Comparison of ENCODE assay signal across 11 cellular contexts in the genomic region with DNA sequence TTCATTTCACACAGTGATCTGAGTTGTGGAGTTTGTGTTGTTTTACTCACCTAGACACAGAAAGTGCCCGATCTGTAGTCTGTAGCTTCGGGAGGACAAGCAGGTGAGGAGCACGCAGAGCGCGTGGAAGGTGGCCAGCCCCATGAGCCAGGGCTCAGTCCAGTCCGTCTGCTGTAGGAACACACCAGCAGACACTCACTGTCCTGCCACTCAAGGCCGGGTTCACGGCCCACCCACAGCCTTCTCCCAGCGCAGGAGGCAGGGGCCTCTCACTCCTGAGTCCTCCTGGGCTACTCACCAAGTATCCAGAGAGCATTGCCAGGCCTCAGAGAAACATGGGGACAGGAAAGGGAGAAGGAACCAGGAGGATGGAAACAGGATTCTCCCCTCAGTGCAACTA. TPM values are rescaled to one million over a fixed set of nuclear protein-coding genes. Genes with fewer than 3 reads are reported as not detected.
A peak's percentile ranks its signal among the peaks of the same experiment; 100 is the strongest.
DNase-seq lines count a peak whose midpoint lies in the region; ATAC-seq and TF ChIP-seq lines count a peak whose summit lies in the region.
"Had no signal": no experiment of that assay in that cellular context is flagged by ENCODE, and none has a peak within 500 bp of the region (broad histone marks: within the 10 kb centered on the region; RNA-seq: fewer than 3 reads in every experiment).

No MANE protein-coding gene starts in this region.

- no peaks in the 10 kb centered on the region for H3K27me3 ChIP-seq in SU-DHL-6 (ENCODE audit: low read length)
- H3K27me3 ChIP-seq in HAP-1 (ENCODE audit: low read depth) = no peaks in the 10 kb centered on the region
- H3K27me3 ChIP-seq: ovary had no signal

- peaks cover 52% of the 10 kb centered on the region for H3K79me2 ChIP-seq in SU-DHL-6 (ENCODE audit: insufficient read depth, low read length)

- H3K9me3 Mint-ChIP-seq in activated T-cell treated with anti-CD3 and anti-CD28 coated beads, Interleukin-2, amount 50 U/mL, for 72 hours = no peaks in the 10 kb centered on the region
- no peaks in the 10 kb centered on the region for H3K9me3 Mint-ChIP-seq in stimulated activated naive CD8-positive, alpha-beta T cell treated with anti-CD3 and anti-CD28 coated beads, Interleukin-15, amount 100 ng/mL, for 72 hours
- H3K9me3 Mint-ChIP-seq: CD4-positive, CD25-positive, alpha-beta regulatory T cell had no signal

- peaks cover 9% of the 10 kb centered on the region; the same call in 1 of the 2 replicates for H3F3A ChIP-seq in SU-DHL-6 (ENCODE audit: insufficient read depth)

- no peak for ATAC-seq in activated T-cell treated with anti-CD3 and anti-CD28 coated beads, Interleukin-2, amount 50 U/mL, for 72 hours (replicated peaks in 1 of 2)
- no peak for ATAC-seq in stimulated activated naive CD8-positive, alpha-beta T cell treated with anti-CD3 and anti-CD28 coated beads, Interleukin-15, amount 100 ng/mL, for 72 hours

- H3K36me3 Mint-ChIP-seq in activated T-cell treated with anti-CD3 and anti-CD28 coated beads, Interleukin-2, amount 50 U/mL, for 72 hours (ENCODE audit: insufficient read depth in 2 of 2) = peaks cover under 1 to 3% of the 10 kb centered on the region in 2 donors

- H3K4me3 ChIP-seq in SU-DHL-6 (ENCODE audit: insufficient read depth, low read length, poor library complexity, severe bottlenecking) = peak overlapping the region; percentile 72
- H3K4me3 ChIP-seq in HAP-1 = no peak overlapping the region

- H4K20me1 ChIP-seq in SU-DHL-6 (ENCODE audit: low read depth, low read length) = peaks cover 11% of the 10 kb centered on the region; the same call in 1 of the 2 replicates

- DNase-seq in activated T-cell treated with anti-CD3 and anti-CD28 coated beads, Interleukin-2, amount 50 U/mL, for 72 hours = no peak
- DNase-seq in activated T-cell treated with anti-CD3 and anti-CD28 coated beads, Interleukin-2, amount 50 U/mL, for 1 hour = no peak
- peak; percentile 12 for DNase-seq in globus pallidus (ENCODE audit: low spot score)
- DNase-seq in stimulated activated naive CD8-positive, alpha-beta T cell treated with anti-CD3 and anti-CD28 coated beads, Interleukin-15, amount 100 ng/mL, for 72 hours = no peak
- DNase-seq in stimulated activated CD8-positive, alpha-beta memory T cell treated with anti-CD3 and anti-CD28 coated beads, Interleukin-4, amount 100 ng/mL, for 48 hours = no peak
- no peak for DNase-seq in NCI-H446 (lab: John Stamatoyannopoulos, UW)
- DNase-seq in HAP-1 (ENCODE audit: low spot score in 2 of 2) = no peak
- DNase-seq: CD4-positive, CD25-positive, alpha-beta regulatory T cell; NCI-H1105 had no signal

- no peak overlapping the region for H3K27ac Mint-ChIP-seq in activated T-cell treated with anti-CD3 and anti-CD28 coated beads, Interleukin-2, amount 50 U/mL, for 72 hours
- H3K27ac Mint-ChIP-seq in stimulated activated naive CD8-positive, alpha-beta T cell treated with anti-CD3 and anti-CD28 coated beads, Interleukin-15, amount 100 ng/mL, for 72 hours = no peak overlapping the region

- H3K36me3 ChIP-seq in SU-DHL-6 (ENCODE audit: low read length) (no peaks in the 10 kb centered on the region), HAP-1 (replicated peaks) (peaks cover 7% of the 10 kb centered on the region; the same call in 1 of the 2 replicates)
- H3K36me3 ChIP-seq: ovary had no signal

- peak overlapping the region; percentile 64 for H3K9ac ChIP-seq in SU-DHL-6 (ENCODE audit: low read length)

- in situ Hi-C loops in HAP-1 (cut with MboI; ENCODE audit: low sequenced_read_pairs) = no loop called here

- peaks cover 53% of the 10 kb centered on the region for H3K4me1 Mint-ChIP-seq in activated T-cell treated with anti-CD3 and anti-CD28 coated beads, Interleukin-2, amount 50 U/mL, for 72 hours (ENCODE audit: low read depth)
- H3K4me1 Mint-ChIP-seq in stimulated activated naive CD8-positive, alpha-beta T cell treated with anti-CD3 and anti-CD28 coated beads, Interleukin-15, amount 100 ng/mL, for 72 hours = peaks cover 60% of the 10 kb centered on the region

- no peaks in the 10 kb centered on the region for H3K9me2 ChIP-seq in SU-DHL-6 (replicated peaks; ENCODE audit: insufficient read depth, low read length)

- peaks cover 6% of the 10 kb centered on the region for H3K4me1 ChIP-seq in HAP-1

- no peak for TF ChIP-seq CTCF in SU-DHL-6 (IDR thresholded peaks at IDR 0.05; ENCODE audit: insufficient read depth, low read length, poor library complexity, severe bottlenecking)

- peak overlapping the region; percentile 96 to 98 for H3K4me3 Mint-ChIP-seq in activated T-cell treated with anti-CD3 and anti-CD28 coated beads, Interleukin-2, amount 50 U/mL, for 72 hours
- peak overlapping the region; percentile 88 to 89 for H3K4me3 Mint-ChIP-seq in stimulated activated naive CD8-positive, alpha-beta T cell treated with anti-CD3 and anti-CD28 coated beads, Interleukin-15, amount 100 ng/mL, for 72 hours

- peak overlapping the region; percentile 61 for H3K4me2 ChIP-seq in SU-DHL-6 (ENCODE audit: low read depth, low read length, poor library complexity, severe bottlenecking)

- no peak overlapping the region for H2AFZ ChIP-seq in SU-DHL-6 (ENCODE audit: low read depth, low read length, severe bottlenecking)

- H3K27me3 Mint-ChIP-seq in activated T-cell treated with anti-CD3 and anti-CD28 coated beads, Interleukin-2, amount 50 U/mL, for 72 hours (ENCODE audit: low read depth) = no peaks in the 10 kb centered on the region
- H3K27me3 Mint-ChIP-seq in stimulated activated naive CD8-positive, alpha-beta T cell treated with anti-CD3 and anti-CD28 coated beads, Interleukin-15, amount 100 ng/mL, for 72 hours = no peaks in the 10 kb centered on the region
- H3K27me3 Mint-ChIP-seq: CD4-positive, CD25-positive, alpha-beta regulatory T cell had no signal

- H3K27ac ChIP-seq in SU-DHL-6 (ENCODE audit: low read depth, low read length) = peak overlapping the region; percentile 32

- H3K9me3 ChIP-seq in SU-DHL-6 (ENCODE audit: insufficient read depth, low read length) (no peaks in the 10 kb centered on the region), HAP-1 (no peaks in the 10 kb centered on the region)
- H3K9me3 ChIP-seq: ovary had no signal

RNA-seq across cellular contexts. Expression of a gene that starts 1.7 kb away (rescaled TPM):
- 10 to 100 TPM; 32.5 to 33.4 TPM for total RNA-seq in activated T-cell treated with anti-CD3 and anti-CD28 coated beads, Interleukin-2, amount 50 U/mL, for 72 hours
